Comparison of ENCODE assay signal across 17 cellular contexts in the genomic region with DNA sequence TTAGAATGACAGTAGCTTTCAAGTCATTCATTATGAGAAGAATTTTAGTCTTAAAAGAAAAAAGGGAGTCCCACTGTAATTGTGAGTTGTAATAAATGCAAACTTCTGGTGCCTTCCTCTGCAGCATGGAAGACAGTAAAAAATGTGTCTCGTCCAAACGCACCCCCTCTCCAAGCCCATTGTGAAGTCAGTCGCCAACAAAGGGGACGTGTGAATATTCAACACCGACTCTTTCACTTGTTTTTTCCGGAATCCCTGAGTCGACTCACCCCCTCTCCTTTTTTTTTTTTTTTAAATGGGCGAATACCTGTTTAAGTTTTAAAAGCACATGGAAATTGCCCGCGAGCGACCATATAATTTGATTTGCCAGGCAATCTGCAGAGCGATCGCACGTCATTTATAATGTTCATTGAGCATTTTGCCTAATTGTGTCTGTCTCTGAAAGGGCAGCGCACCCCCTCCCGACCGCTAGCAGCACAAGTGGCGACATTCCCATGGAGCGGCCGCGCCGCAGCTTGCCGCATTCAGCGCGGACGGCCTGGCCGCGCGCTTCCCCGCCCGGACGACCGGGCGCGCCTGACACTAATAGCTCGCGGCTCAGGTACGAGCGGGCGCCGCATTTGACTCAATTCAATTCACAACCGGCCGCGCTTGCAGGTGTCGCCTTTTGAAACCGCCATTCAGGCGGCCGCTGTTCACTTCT. TPM values are rescaled to one million over a fixed set of nuclear protein-coding genes. Genes with fewer than 3 reads are reported as not detected.
A peak's percentile ranks its signal among the peaks of the same experiment; 100 is the strongest.
DNase-seq lines count a peak whose midpoint lies in the region; ATAC-seq and TF ChIP-seq lines count a peak whose summit lies in the region.
"Had no signal": no experiment of that assay in that cellular context is flagged by ENCODE, and none has a peak within 500 bp of the region (broad histone marks: within the 10 kb centered on the region; RNA-seq: fewer than 3 reads in every experiment).

No MANE protein-coding gene starts in this region.

- H3K27ac Mint-ChIP-seq in nephron progenitor cell, result no peak overlapping the region

- WGBS in body of pancreas, 2 donors, result 0 to 2% methylated on average over 35 to 47 of the region's 48 CpGs
- WGBS in aorta, 2 donors, result 1% methylated on average over 48 of the region's 48 CpGs

- H3K27ac ChIP-seq in body of pancreas, result peak overlapping the region; percentile 90 to 93 (median 91)
- no peak overlapping the region for H3K27ac ChIP-seq in aorta (ENCODE audit: low read depth in 1 of 2, low read length in 2 of 2)
- H3K27ac ChIP-seq: colonic mucosa, ovary had no signal

- TF ChIP-seq POLR2A in body of pancreas (IDR thresholded peaks at IDR 0.05), result peak; percentile 44 to 74 (median 73)

- no peaks in the 10 kb centered on the region for H3K36me3 Mint-ChIP-seq in nephron progenitor cell (ENCODE audit: low read depth)

- H3K36me3 ChIP-seq in body of pancreas (replicated peaks in 1 of 2; ENCODE audit: insufficient read depth in 1 of 2, low read depth in 2 of 2) (no peaks in the 10 kb centered on the region), aorta (ENCODE audit: control insufficient read depth in 1 of 2, insufficient read depth in 2 of 2, low read length in 1 of 2) (no peaks in the 10 kb centered on the region)
- H3K36me3 ChIP-seq: colonic mucosa, ovary had no signal

- intact Hi-C loops in body of pancreas (cut with DNase I) (no loop called here), aorta (cut with DNase I) (no loop called here)

- DNase-seq in COLO668 (lab: John Stamatoyannopoulos, UW; ENCODE audit: unreplicated experiment) (peak; percentile 69), GM13977 (ENCODE audit: low spot score) (peak; percentile 30), body of pancreas (peak; percentile 74 to 82 (median 75)), nephron progenitor cell (peak; percentile 57), aorta (no peak)
- DNase-seq: activated naive CD4-positive, alpha-beta T cell treated with anti-CD3 and anti-CD28 coated beads, Interleukin-2, amount 50 U/mL, for 16 hours; C1 segment of cervical spinal cord; colonic mucosa; HCEC 1CT; NCI-H2081 treated with DMSO at 0.1 percent for 48 hours; ovary; T-helper 9 cell had no signal

- no peaks in the 10 kb centered on the region for H3K27me3 ChIP-seq in body of pancreas
- peaks cover 0 to 1% of the 10 kb centered on the region in 2 donors for H3K27me3 ChIP-seq in aorta (ENCODE audit: control insufficient read depth in 1 of 2, insufficient read depth in 2 of 2, low read length in 1 of 2)
- H3K27me3 ChIP-seq: ovary had no signal

- H3K9me3 ChIP-seq in body of pancreas, result no peaks in the 10 kb centered on the region
- H3K9me3 ChIP-seq in aorta (ENCODE audit: control insufficient read depth, low read length), result peaks cover 4% of the 10 kb centered on the region
- H3K9me3 ChIP-seq: colonic mucosa, ovary had no signal

- H3K9me3 Mint-ChIP-seq in nephron progenitor cell, result peaks cover 5% of the 10 kb centered on the region

- H3K4me1 ChIP-seq in body of pancreas, result peaks cover 39% of the 10 kb centered on the region
- H3K4me1 ChIP-seq in aorta (ENCODE audit: control insufficient read depth in 1 of 2, insufficient read depth in 2 of 2, low read length in 2 of 2), result no peaks in the 10 kb centered on the region
- H3K4me1 ChIP-seq: colonic mucosa had no signal

- ATAC-seq in body of pancreas, result peak; percentile 67
- no peak for ATAC-seq in aorta (ENCODE audit: low FRiP score)
- no peak for ATAC-seq in GM21423 (IDR thresholded peaks at IDR 0.05; ENCODE audit: unreplicated experiment)
- ATAC-seq in GM18873 (IDR thresholded peaks at IDR 0.05; ENCODE audit: low FRiP score, unreplicated experiment), result no peak
- no peak for ATAC-seq in HG03280 (IDR thresholded peaks at IDR 0.05; ENCODE audit: unreplicated experiment)
- ATAC-seq: left lobe of liver had no signal

- in situ Hi-C loops in GM13977 (cut with MboI; ENCODE audit: low pct_unique_long_range_greater_than_20kb, low sequenced_read_pairs, unreplicated experiment), result no loop called here

- peaks cover 100% of the 10 kb centered on the region for H3K27me3 Mint-ChIP-seq in nephron progenitor cell (ENCODE audit: low read depth, poor library complexity)

- peaks cover 5% of the 10 kb centered on the region for H3K4me1 Mint-ChIP-seq in nephron progenitor cell

- H3K4me3 ChIP-seq in body of pancreas (peak overlapping the region; percentile 33 to 43), aorta (ENCODE audit: low read length in 2 of 2) (no peak overlapping the region)
- H3K4me3 ChIP-seq: colonic mucosa, ovary had no signal

- H3K4me3 Mint-ChIP-seq in nephron progenitor cell, result peak overlapping the region; percentile 69

- TF ChIP-seq CTCF in GM13977 (IDR thresholded peaks at IDR 0.05; ENCODE audit: extremely low read depth, insufficient read depth, missing control alignments) (no peak), body of pancreas (IDR thresholded peaks at IDR 0.05) (peak in 3 of 7 experiments; percentile 17 to 40 (median 34)), nephron progenitor cell (IDR thresholded peaks at IDR 0.05) (no peak)

RNA-seq across cellular contexts. Expression of gene PTF1A, which starts 19.1 kb away (rescaled TPM):
- total RNA-seq in body of pancreas, result 100 to 1,000 TPM in 1 of 2 donors, 10 to 100 TPM in 1; 48.3 to 138 TPM
- total RNA-seq in aorta, result not detected
- polyA plus RNA-seq in aorta, result not detected
- total RNA-seq: colonic mucosa, left lobe of liver, OCI-LY7, ovary had no signal
- polyA plus RNA-seq: ovary had no signal

Comparison
In these comparisons a context has a peak if more than half of its experiments do, and no peak if none do; other contexts are left out.
1. DNase-seq: peak in COLO668 (single experiment), GM13977 (single experiment), body of pancreas (4 of 4) and nephron progenitor cell (single experiment); none in aorta (0 of 2).
2. H3K27ac ChIP-seq: peak in body of pancreas (4 of 4); none in aorta (0 of 2).
3. H3K4me3 ChIP-seq: peak in body of pancreas (2 of 2); none in aorta (0 of 2).
4. RNA of gene PTF1A, which starts 19.1 kb away (total RNA-seq): 48.3 to 138 TPM in body of pancreas; not detected in aorta; every median in the first group is over 10 times any median in the second.